25 cellular contexts compared by ENCODE assay signal in the genomic region with DNA sequence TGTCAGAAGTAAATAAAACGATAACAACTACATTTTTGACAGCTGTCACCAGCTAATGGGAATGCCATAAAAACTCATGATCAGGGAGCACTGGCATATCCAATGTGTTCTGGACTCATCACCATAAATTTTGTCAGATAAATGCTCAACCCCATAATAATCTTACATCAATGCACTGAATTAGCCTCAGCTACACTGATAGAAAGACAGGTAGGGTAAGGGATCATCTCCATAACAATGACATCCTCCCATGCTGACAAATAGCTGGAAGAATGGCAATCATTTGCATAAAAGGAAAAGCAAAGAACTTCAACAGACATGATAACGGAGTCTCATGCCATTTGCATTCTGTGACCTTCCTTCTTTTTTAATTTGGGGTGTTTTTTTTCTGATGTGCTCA.
"Had no signal": no experiment of that assay in that cellular context is flagged by ENCODE, and none has a peak within 500 bp of the region (broad histone marks: within the 10 kb centered on the region; RNA-seq: fewer than 3 reads in every experiment).

No MANE protein-coding gene starts in this region.

- H3K27me3 Mint-ChIP-seq: dendritic cell treated with granulocyte-macrophage colony-stimulating factor and Interleukin-4, amounts not matched to agents 40 ng/mL and 50 ng/mL, for 4 days had no signal

- H3K4me1 Mint-ChIP-seq: natural killer cell; neural crest cell; stimulated activated effector memory CD8-positive, alpha-beta T cell treated with anti-CD3 and anti-CD28 coated beads, Interleukin-12 subunit alpha, Interleukin-12 subunit beta, amount 100 ng/mL, for 72 hours had no signal

- H3K4me3 ChIP-seq: colonic mucosa, gastrocnemius medialis, lower lobe of right lung, pancreas, smooth muscle cell, stomach, thyroid gland, vagina had no signal

- DNase-seq: colonic mucosa; effector CD8-positive, alpha-beta T cell; endodermal cell; foreskin fibroblast; gastrocnemius medialis; head of caudate nucleus; left ventricle myocardium superior; lower lobe of right lung; natural killer cell; pancreas; retina; stimulated activated CD4-positive, alpha-beta T cell treated with anti-CD3 and anti-CD28 coated beads, Interleukin-2, amount 100 ng/mL, for 24 hours; stimulated activated CD4-positive, alpha-beta T cell treated with anti-CD3 and anti-CD28 coated beads, Interleukin-4, amount 100 ng/mL, for 24 hours; stimulated activated naive CD4-positive, alpha-beta T cell treated with Interleukin-2 at 50 U/mL for 16 hours; stomach; thyroid gland had no signal

- H3K4me2 ChIP-seq: smooth muscle cell had no signal

- H3K4me3 Mint-ChIP-seq: dendritic cell treated with granulocyte-macrophage colony-stimulating factor and Interleukin-4, amounts not matched to agents 40 ng/mL and 50 ng/mL, for 4 days; endodermal cell; natural killer cell; neural crest cell; stimulated activated effector memory CD8-positive, alpha-beta T cell treated with anti-CD3 and anti-CD28 coated beads, Interleukin-12 subunit alpha, Interleukin-12 subunit beta, amount 100 ng/mL, for 72 hours had no signal

- ATAC-seq: esophagus mucosa; gastrocnemius medialis; left ventricle myocardium superior; lower lobe of right lung; natural killer cell; pancreas; sciatic nerve; stimulated activated effector memory CD8-positive, alpha-beta T cell treated with anti-CD3 and anti-CD28 coated beads, Interleukin-12 subunit alpha, Interleukin-12 subunit beta, amount 100 ng/mL, for 72 hours had no signal

- H3K27ac ChIP-seq: colonic mucosa, epithelial cell of prostate, gastrocnemius medialis, lower lobe of right lung, neutrophil, pancreas, stomach, thyroid gland, vagina had no signal

- H3K36me3 ChIP-seq: colonic mucosa, gastrocnemius medialis, lower lobe of right lung, neutrophil, pancreas, stomach, thyroid gland, vagina had no signal

- H3K27ac Mint-ChIP-seq: dendritic cell treated with granulocyte-macrophage colony-stimulating factor and Interleukin-4, amounts not matched to agents 40 ng/mL and 50 ng/mL, for 4 days; endodermal cell; natural killer cell; stimulated activated effector memory CD8-positive, alpha-beta T cell treated with anti-CD3 and anti-CD28 coated beads, Interleukin-12 subunit alpha, Interleukin-12 subunit beta, amount 100 ng/mL, for 72 hours had no signal

- H3K27me3 ChIP-seq: colonic mucosa, gastrocnemius medialis, neutrophil, thyroid gland, vagina had no signal

- H3K4me1 ChIP-seq: colonic mucosa, gastrocnemius medialis, lower lobe of right lung, pancreas, stomach, thyroid gland, vagina had no signal

- H3K9me3 ChIP-seq: colonic mucosa, gastrocnemius medialis, lower lobe of right lung, neutrophil, pancreas, thyroid gland, vagina had no signal

- H3K9me3 Mint-ChIP-seq: neural crest cell had no signal

- H3K36me3 Mint-ChIP-seq: stimulated activated effector memory CD8-positive, alpha-beta T cell treated with anti-CD3 and anti-CD28 coated beads, Interleukin-12 subunit alpha, Interleukin-12 subunit beta, amount 100 ng/mL, for 72 hours had no signal
